ENCODE assay signal across 4 cellular contexts in the genomic region with DNA sequence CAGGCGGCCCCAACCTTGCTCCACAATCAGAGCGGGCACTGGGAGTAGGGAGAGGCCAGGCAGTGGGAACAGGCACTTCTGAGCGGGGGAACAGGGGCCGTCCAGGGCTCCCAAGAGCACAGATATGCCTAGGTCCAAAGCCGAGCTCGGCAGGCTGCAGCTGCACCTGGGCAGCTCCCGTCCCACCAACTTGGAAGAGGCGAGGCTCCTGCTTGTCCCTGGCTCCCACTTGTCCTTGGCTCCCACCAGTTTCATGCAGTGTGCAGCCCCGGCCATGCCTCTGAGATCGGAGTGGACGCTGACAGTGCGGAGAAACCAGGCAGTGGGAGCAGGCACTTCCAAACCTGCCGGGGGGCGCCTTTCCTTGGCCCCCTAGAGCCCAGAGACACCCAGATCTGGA.
"Had no signal": no experiment of that assay in that cellular context is flagged by ENCODE, and none has a peak within 500 bp of the region (broad histone marks: within the 10 kb centered on the region; RNA-seq: fewer than 3 reads in every experiment).

No MANE protein-coding gene starts in this region.

- H3K36me3 Mint-ChIP-seq: IgD-negative memory B cell had no signal

- H3K4me3 Mint-ChIP-seq: IgD-negative memory B cell had no signal

- H3K27ac Mint-ChIP-seq: IgD-negative memory B cell had no signal

- DNase-seq: IMR-90, KBM-7, KG1 had no signal
